ENCODE assay signal across 8 cellular contexts in the genomic region with DNA sequence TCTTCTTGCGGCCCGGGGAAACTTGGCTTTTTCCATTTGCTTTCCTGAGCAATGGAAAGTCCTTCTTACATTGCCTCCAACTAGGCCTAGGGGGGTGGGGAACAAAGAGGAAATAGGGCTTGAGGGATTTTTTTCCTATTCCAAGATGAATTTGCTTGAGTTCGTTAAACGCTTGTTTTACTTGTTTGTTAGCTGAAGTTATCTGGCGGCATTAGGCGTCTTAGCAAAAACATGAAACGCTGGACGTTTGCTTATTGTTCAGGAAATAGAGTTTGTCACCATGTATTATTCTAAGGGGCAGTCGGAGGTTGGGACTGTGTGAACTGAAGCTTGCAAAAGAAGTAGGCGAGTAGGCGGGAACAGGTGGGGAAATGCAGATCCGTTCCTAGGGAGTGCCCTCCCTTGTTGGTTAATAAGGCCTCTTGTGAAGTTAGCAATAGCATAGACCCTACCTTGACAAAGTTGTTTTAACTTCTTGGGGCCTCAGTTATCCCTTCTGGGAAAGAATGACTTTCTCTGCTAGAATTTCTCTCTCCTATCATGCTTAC. TPM values are rescaled to one million over a fixed set of nuclear protein-coding genes. Genes with fewer than 3 reads are reported as not detected.
DNase-seq lines count a peak whose midpoint lies in the region; ATAC-seq and TF ChIP-seq lines count a peak whose summit lies in the region.

No MANE protein-coding gene starts in this region.

- peak overlapping the region; percentile 76 for H3K27ac ChIP-seq in subcutaneous abdominal adipose tissue (ENCODE audit: low read depth, low read length)

- H3K36me3 Mint-ChIP-seq in activated CD4-positive, alpha-beta T cell treated with anti-CD3 and anti-CD28 coated beads for 36 hours (ENCODE audit: low read depth): no peaks in the 10 kb centered on the region

- H3K9ac ChIP-seq in subcutaneous abdominal adipose tissue (ENCODE audit: low read length in 5 of 5): peak overlapping the region; percentile 50 to 77 (median 59)

- H3K4me3 ChIP-seq in WI38 (ENCODE audit: low read depth, low read length) (peak overlapping the region; percentile 90), iPS-18c (ENCODE audit: insufficient read depth, low read depth, low read length) (peak overlapping the region; percentile 84), subcutaneous abdominal adipose tissue (ENCODE audit: low read depth in 1 of 5, low read length in 5 of 5) (peak overlapping the region; percentile 74 to 94 (median 81)), mucosa of descending colon (no peak overlapping the region)

- H3K27me3 Mint-ChIP-seq in activated CD4-positive, alpha-beta T cell treated with anti-CD3 and anti-CD28 coated beads for 36 hours: peaks cover 26% of the 10 kb centered on the region

- intact Hi-C loops in activated CD4-positive, alpha-beta T cell treated with anti-CD3 and anti-CD28 coated beads for 36 hours (cut with DNase I, micrococcal nuclease): loop anchor here (2.0 to 10.0 kb wide), 2 partner anchors 98 to 100 kb away; no protein-coding TSS in a partner anchor
- intact Hi-C loops in mucosa of descending colon (cut with DNase I, micrococcal nuclease): loop anchor here (5.0 to 10.0 kb wide), 2 partner anchors 200 to 238 kb away; no protein-coding TSS in a partner anchor

- POLR2A ChIA-PET in activated CD4-positive, alpha-beta T cell treated with anti-CD3 and anti-CD28 coated beads for 36 hours (lab: Charles Lee): no interaction called here

- H3K4me1 Mint-ChIP-seq in activated CD4-positive, alpha-beta T cell treated with anti-CD3 and anti-CD28 coated beads for 36 hours: peaks cover 12% of the 10 kb centered on the region

- TF ChIP-seq CTCF in WI38 (IDR thresholded peaks at IDR 0.05; ENCODE audit: low read depth, low read length) (no peak), mucosa of descending colon (IDR thresholded peaks at IDR 0.05) (no peak)

- ATAC-seq in activated CD4-positive, alpha-beta T cell treated with anti-CD3 and anti-CD28 coated beads for 36 hours: no peak
- ATAC-seq in mucosa of descending colon: no peak

- H3K9me3 Mint-ChIP-seq in activated CD4-positive, alpha-beta T cell treated with anti-CD3 and anti-CD28 coated beads for 36 hours (ENCODE audit: low read depth): no peaks in the 10 kb centered on the region

- no peaks in the 10 kb centered on the region for H3K27me3 ChIP-seq in subcutaneous abdominal adipose tissue (ENCODE audit: control insufficient read depth in 5 of 5, insufficient read depth in 4 of 5, low read length in 5 of 5)

- H3K9me3 ChIP-seq in iPS-18c (ENCODE audit: control insufficient read depth, insufficient read depth, low read length): no peaks in the 10 kb centered on the region
- no peaks in the 10 kb centered on the region for H3K9me3 ChIP-seq in subcutaneous abdominal adipose tissue (ENCODE audit: control insufficient read depth in 5 of 5, low read length in 5 of 5)
- no peaks in the 10 kb centered on the region for H3K9me3 ChIP-seq in mucosa of descending colon

- H3K27ac Mint-ChIP-seq in activated CD4-positive, alpha-beta T cell treated with anti-CD3 and anti-CD28 coated beads for 36 hours: no peak overlapping the region

- CTCF ChIA-PET in activated CD4-positive, alpha-beta T cell treated with anti-CD3 and anti-CD28 coated beads for 36 hours (lab: Charles Lee): interaction anchor here (0.6 to 1.4 kb wide), 7 partner anchors 54 to 274 kb away, joined by 3 to 4 read pairs (median 3); no protein-coding TSS in a partner anchor

- H3K4me3 Mint-ChIP-seq in activated CD4-positive, alpha-beta T cell treated with anti-CD3 and anti-CD28 coated beads for 36 hours: peak overlapping the region; percentile 64

- H3K4me1 ChIP-seq in subcutaneous abdominal adipose tissue (ENCODE audit: control insufficient read depth in 5 of 5, insufficient read depth in 5 of 5, low read length in 5 of 5): peaks cover 9 to 71% (median 62%) of the 10 kb centered on the region in 5 donors
- H3K4me1 ChIP-seq in mucosa of descending colon (ENCODE audit: low read depth): peaks cover 34% of the 10 kb centered on the region

- H3K36me3 ChIP-seq in subcutaneous abdominal adipose tissue (ENCODE audit: control insufficient read depth in 5 of 5, insufficient read depth in 5 of 5, low read length in 5 of 5) (peaks cover 0 to 3% (median 0%) of the 10 kb centered on the region in 5 donors), mucosa of descending colon (ENCODE audit: low read depth) (no peaks in the 10 kb centered on the region)

- no peak for DNase-seq in activated CD4-positive, alpha-beta T cell treated with anti-CD3 and anti-CD28 coated beads for 36 hours
- no peak for DNase-seq in activated CD4-positive, alpha-beta T cell treated with anti-CD3 and anti-CD28 coated beads for 48 hours
- DNase-seq in NCI-H146 (lab: John Stamatoyannopoulos, UW) (no peak), mucosa of descending colon (no peak), middle frontal gyrus (ENCODE audit: extremely low spot score, low spot score) (no peak)

RNA-seq across cellular contexts. Expression of a gene that starts 1.9 kb away (rescaled TPM):
- total RNA-seq in activated CD4-positive, alpha-beta T cell treated with anti-CD3 and anti-CD28 coated beads for 36 hours: 1 to 10 TPM; 3.7 to 3.8 TPM
- total RNA-seq in mucosa of descending colon: 10 to 100 TPM in 2 of 3 donors, 1 to 10 TPM in 1; 8.1 to 13.0 (median 11.6) TPM
